Comparison of ENCODE assay signal across 15 cellular contexts in the genomic region with DNA sequence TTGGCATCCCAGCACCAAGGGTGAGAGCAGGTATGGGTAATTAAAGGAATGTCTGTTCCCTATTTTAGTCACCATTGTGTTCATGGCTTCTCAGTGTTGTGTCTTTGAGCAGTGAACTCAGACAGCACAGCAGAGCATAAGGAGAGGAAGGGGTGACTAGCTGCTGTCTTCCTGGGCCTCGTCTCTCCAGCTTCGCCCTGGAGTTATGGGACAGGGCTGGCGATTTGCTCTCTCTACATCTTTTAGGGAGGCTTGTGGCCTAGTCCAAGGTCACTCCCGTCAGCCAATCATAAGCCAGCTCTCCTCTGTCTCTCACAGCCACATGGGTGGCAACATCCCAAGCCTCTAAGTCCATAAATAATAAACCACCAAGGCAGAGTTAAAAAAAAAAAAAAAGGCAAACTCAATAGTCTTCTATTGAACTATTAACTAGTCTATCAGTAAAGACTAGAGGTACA. TPM values are rescaled to one million over a fixed set of nuclear protein-coding genes. Genes with fewer than 3 reads are reported as not detected.
"Had no signal": no experiment of that assay in that cellular context is flagged by ENCODE, and none has a peak within 500 bp of the region (broad histone marks: within the 10 kb centered on the region; RNA-seq: fewer than 3 reads in every experiment).

No MANE protein-coding gene starts in this region.

- H3K27ac ChIP-seq: parathyroid adenoma, VCaP had no signal

- H3K4me3 ChIP-seq: smooth muscle cell had no signal

- H3K36me3 Mint-ChIP-seq: activated naive CD8-positive, alpha-beta T cell; naive B cell; stimulated activated effector memory CD8-positive, alpha-beta T cell treated with anti-CD3 and anti-CD28 coated beads, Interleukin-12 subunit alpha, Interleukin-12 subunit beta, amount 100 ng/mL, for 72 hours had no signal

- H3K27me3 Mint-ChIP-seq: activated naive CD8-positive, alpha-beta T cell had no signal

- DNase-seq: activated CD4-positive, alpha-beta memory T cell treated with anti-CD3 and anti-CD28 coated beads, Interleukin-2, amount 10 ng/mL, durations not matched to agents 7 days and 5 days; activated CD4-positive, alpha-beta T cell treated with anti-CD3 and anti-CD28 coated beads for 36 hours; activated gamma-delta T cell; activated T-cell treated with anti-CD3 and anti-CD28 coated beads, Interleukin-2, amount 50 U/mL, for 48 hours; kidney; naive B cell; SW 1271 had no signal

- H3K4me1 Mint-ChIP-seq: activated CD4-positive, alpha-beta memory T cell treated with anti-CD3 and anti-CD28 coated beads, Interleukin-2, amount 10 ng/mL, durations not matched to agents 7 days and 5 days; activated CD4-positive, alpha-beta T cell treated with anti-CD3 and anti-CD28 coated beads for 36 hours; naive B cell; stimulated activated effector memory CD8-positive, alpha-beta T cell treated with anti-CD3 and anti-CD28 coated beads, Interleukin-12 subunit alpha, Interleukin-12 subunit beta, amount 100 ng/mL, for 72 hours had no signal

- H3K9me3 Mint-ChIP-seq: activated CD4-positive, alpha-beta memory T cell treated with anti-CD3 and anti-CD28 coated beads, Interleukin-2, amount 10 ng/mL, durations not matched to agents 7 days and 5 days; naive B cell; stimulated activated effector memory CD8-positive, alpha-beta T cell treated with anti-CD3 and anti-CD28 coated beads, Interleukin-12 subunit alpha, Interleukin-12 subunit beta, amount 100 ng/mL, for 72 hours had no signal

- H3K27ac Mint-ChIP-seq: activated CD4-positive, alpha-beta memory T cell treated with anti-CD3 and anti-CD28 coated beads, Interleukin-2, amount 10 ng/mL, durations not matched to agents 7 days and 5 days; activated CD4-positive, alpha-beta T cell treated with anti-CD3 and anti-CD28 coated beads for 36 hours; activated naive CD8-positive, alpha-beta T cell; naive B cell; stimulated activated effector memory CD8-positive, alpha-beta T cell treated with anti-CD3 and anti-CD28 coated beads, Interleukin-12 subunit alpha, Interleukin-12 subunit beta, amount 100 ng/mL, for 72 hours had no signal

- H3K4me3 Mint-ChIP-seq: activated CD4-positive, alpha-beta memory T cell treated with anti-CD3 and anti-CD28 coated beads, Interleukin-2, amount 10 ng/mL, durations not matched to agents 7 days and 5 days; activated CD4-positive, alpha-beta T cell treated with anti-CD3 and anti-CD28 coated beads for 36 hours; activated naive CD8-positive, alpha-beta T cell; naive B cell; stimulated activated effector memory CD8-positive, alpha-beta T cell treated with anti-CD3 and anti-CD28 coated beads, Interleukin-12 subunit alpha, Interleukin-12 subunit beta, amount 100 ng/mL, for 72 hours had no signal

- H3K4me1 ChIP-seq: parathyroid adenoma had no signal

RNA-seq across cellular contexts. Expression of a gene that starts 24.7 kb away (rescaled TPM):
- total RNA-seq: activated CD4-positive, alpha-beta memory T cell treated with anti-CD3 and anti-CD28 coated beads, Interleukin-2, amount 10 ng/mL, durations not matched to agents 7 days and 5 days; activated CD4-positive, alpha-beta T cell treated with anti-CD3 and anti-CD28 coated beads for 36 hours; kidney; liver; renal cortical epithelial cell; smooth muscle cell; urinary bladder had no signal
- polyA plus RNA-seq: liver, smooth muscle cell, urinary bladder had no signal

RNA-seq across cellular contexts. Expression of a gene that starts 58.4 kb away (rescaled TPM):
- total RNA-seq: activated CD4-positive, alpha-beta memory T cell treated with anti-CD3 and anti-CD28 coated beads, Interleukin-2, amount 10 ng/mL, durations not matched to agents 7 days and 5 days; activated CD4-positive, alpha-beta T cell treated with anti-CD3 and anti-CD28 coated beads for 36 hours; kidney; liver; renal cortical epithelial cell; smooth muscle cell; urinary bladder had no signal
- polyA plus RNA-seq: liver, smooth muscle cell, urinary bladder had no signal
